9 cellular contexts compared by ENCODE assay signal in genomic region chr2:12177052-12177994, GRCh38.
DNase-seq lines count a peak whose midpoint lies in the region; ATAC-seq and TF ChIP-seq lines count a peak whose summit lies in the region.
"Had no signal": no experiment of that assay in that cellular context is flagged by ENCODE, and none has a peak within 500 bp of the region (broad histone marks: within the 10 kb centered on the region; RNA-seq: fewer than 3 reads in every experiment).

No MANE protein-coding gene starts in this region.

- no peak for TF ChIP-seq CTCF in right atrium auricular region (IDR thresholded peaks at IDR 0.05)

- H3K9me3 Mint-ChIP-seq in activated CD4-positive, alpha-beta memory T cell treated with anti-CD3 and anti-CD28 coated beads, Interleukin-2, amount 10 ng/mL, durations not matched to agents 7 days and 5 days: no peaks in the 10 kb centered on the region
- no peaks in the 10 kb centered on the region for H3K9me3 Mint-ChIP-seq in stimulated activated memory B cell treated with anti-CD40 and anti-IgM and Interleukin-4, amounts not matched to agents 10 μg/mL and 1 μg/mL and 100 μg/mL, for 72 hours

- no peak overlapping the region for H3K4me3 Mint-ChIP-seq in activated CD4-positive, alpha-beta memory T cell treated with anti-CD3 and anti-CD28 coated beads, Interleukin-2, amount 10 ng/mL, durations not matched to agents 7 days and 5 days
- no peak overlapping the region for H3K4me3 Mint-ChIP-seq in stimulated activated memory B cell treated with anti-CD40 and anti-IgM and Interleukin-4, amounts not matched to agents 10 μg/mL and 1 μg/mL and 100 μg/mL, for 72 hours

- peaks cover 2% of the 10 kb centered on the region for H3K27me3 Mint-ChIP-seq in activated CD4-positive, alpha-beta memory T cell treated with anti-CD3 and anti-CD28 coated beads, Interleukin-2, amount 10 ng/mL, durations not matched to agents 7 days and 5 days
- H3K27me3 Mint-ChIP-seq in stimulated activated memory B cell treated with anti-CD40 and anti-IgM and Interleukin-4, amounts not matched to agents 10 μg/mL and 1 μg/mL and 100 μg/mL, for 72 hours: no peaks in the 10 kb centered on the region

- H3K9me3 ChIP-seq in right atrium auricular region: no peaks in the 10 kb centered on the region

- peak; percentile 16 for DNase-seq in activated CD4-positive, alpha-beta T cell treated with anti-CD3 and anti-CD28 coated beads for 48 hours
- DNase-seq in activated CD4-positive, alpha-beta T cell treated with anti-CD3 and anti-CD28 coated beads, Interleukin-2, amount 50 U/mL, for 4 hours: no peak
- peak; percentile 69 for DNase-seq in HCEC 1CT
- DNase-seq in LHCN-M2 (ENCODE audit: low read depth): peak; percentile 85
- peak; percentile 45 for DNase-seq in activated CD4-positive, alpha-beta memory T cell treated with anti-CD3 and anti-CD28 coated beads, Interleukin-2, amount 10 ng/mL, durations not matched to agents 7 days and 5 days
- peak; percentile 79 for DNase-seq in right atrium auricular region (ENCODE audit: low spot score)
- no peak for DNase-seq in GDM1 (lab: John Stamatoyannopoulos, UW)

- H3K36me3 Mint-ChIP-seq in activated CD4-positive, alpha-beta memory T cell treated with anti-CD3 and anti-CD28 coated beads, Interleukin-2, amount 10 ng/mL, durations not matched to agents 7 days and 5 days (ENCODE audit: low read depth): no peaks in the 10 kb centered on the region
- H3K36me3 Mint-ChIP-seq in stimulated activated memory B cell treated with anti-CD40 and anti-IgM and Interleukin-4, amounts not matched to agents 10 μg/mL and 1 μg/mL and 100 μg/mL, for 72 hours: no peaks in the 10 kb centered on the region

- peaks cover 0 to 17% of the 10 kb centered on the region in 2 donors for H3K4me1 ChIP-seq in right atrium auricular region

- H3K4me3 ChIP-seq in right atrium auricular region: no peak overlapping the region

- no peaks in the 10 kb centered on the region for H3K36me3 ChIP-seq in right atrium auricular region

- no peaks in the 10 kb centered on the region for H3K27me3 ChIP-seq in right atrium auricular region

- H3K27ac ChIP-seq in right atrium auricular region: no peak overlapping the region
- H3K27ac ChIP-seq: C4-2B had no signal

- peaks cover 35% of the 10 kb centered on the region for H3K4me1 Mint-ChIP-seq in activated CD4-positive, alpha-beta memory T cell treated with anti-CD3 and anti-CD28 coated beads, Interleukin-2, amount 10 ng/mL, durations not matched to agents 7 days and 5 days
- H3K4me1 Mint-ChIP-seq in stimulated activated memory B cell treated with anti-CD40 and anti-IgM and Interleukin-4, amounts not matched to agents 10 μg/mL and 1 μg/mL and 100 μg/mL, for 72 hours: peaks cover 41% of the 10 kb centered on the region

- peak; percentile 91 for ATAC-seq in stimulated activated memory B cell treated with anti-CD40 and anti-IgM and Interleukin-4, amounts not matched to agents 10 μg/mL and 1 μg/mL and 100 μg/mL, for 72 hours

- CTCF ChIA-PET in activated CD4-positive, alpha-beta memory T cell treated with anti-CD3 and anti-CD28 coated beads, Interleukin-2, amount 10 ng/mL, durations not matched to agents 7 days and 5 days (lab: Charles Lee): no interaction called here

- peak overlapping the region; percentile 64 for H3K27ac Mint-ChIP-seq in activated CD4-positive, alpha-beta memory T cell treated with anti-CD3 and anti-CD28 coated beads, Interleukin-2, amount 10 ng/mL, durations not matched to agents 7 days and 5 days
- H3K27ac Mint-ChIP-seq in stimulated activated memory B cell treated with anti-CD40 and anti-IgM and Interleukin-4, amounts not matched to agents 10 μg/mL and 1 μg/mL and 100 μg/mL, for 72 hours: no peak overlapping the region

- POLR2A ChIA-PET in activated CD4-positive, alpha-beta memory T cell treated with anti-CD3 and anti-CD28 coated beads, Interleukin-2, amount 10 ng/mL, durations not matched to agents 7 days and 5 days (lab: Charles Lee): no interaction called here

Comparison
In these comparisons a context has a peak if more than half of its experiments do, and no peak if none do; other contexts are left out.
1. DNase-seq: peak in activated CD4-positive, alpha-beta T cell treated with anti-CD3 and anti-CD28 coated beads for 48 hours (single experiment), HCEC 1CT (single experiment), LHCN-M2 (single experiment), activated CD4-positive, alpha-beta memory T cell treated with anti-CD3 and anti-CD28 coated beads, Interleukin-2, amount 10 ng/mL, durations not matched to agents 7 days and 5 days (single experiment) and right atrium auricular region (single experiment); none in activated CD4-positive, alpha-beta T cell treated with anti-CD3 and anti-CD28 coated beads, Interleukin-2, amount 50 U/mL, for 4 hours (0 of 2) and GDM1 (single experiment).